16 cellular contexts compared by ENCODE assay signal in the genomic region with DNA sequence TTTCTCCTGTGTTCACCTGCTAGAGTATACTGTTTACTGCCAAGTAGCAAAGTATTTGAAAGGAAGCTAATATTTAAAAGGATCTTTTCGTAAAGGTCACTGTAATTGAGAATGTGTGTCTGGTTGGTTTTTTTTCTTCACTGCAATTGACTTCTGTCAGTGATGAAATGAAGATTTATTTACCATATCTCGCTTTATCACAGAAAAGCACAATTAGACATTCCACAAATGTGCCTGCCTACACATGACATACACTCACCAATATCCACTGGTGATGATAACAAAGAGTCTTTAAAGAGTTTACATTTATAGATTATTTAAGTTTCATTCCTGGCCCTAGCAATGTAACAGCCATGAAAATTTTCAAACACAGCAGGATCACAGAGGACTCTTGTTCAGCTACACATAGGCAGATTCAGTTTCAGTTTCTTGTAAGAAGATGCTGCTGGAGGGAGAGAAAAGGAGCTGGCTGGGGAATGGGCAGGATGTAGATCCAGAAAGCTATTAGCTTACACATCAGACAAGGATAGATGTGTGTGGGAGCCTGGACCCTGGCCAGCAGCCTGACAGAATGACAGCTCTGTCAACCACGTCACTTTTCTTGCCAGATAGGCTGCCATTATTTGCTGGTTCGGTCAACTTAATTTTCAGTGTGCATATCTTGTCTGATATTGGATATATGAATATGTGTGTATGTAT.
A peak's percentile ranks its signal among the peaks of the same experiment; 100 is the strongest.
DNase-seq lines count a peak whose midpoint lies in the region; ATAC-seq and TF ChIP-seq lines count a peak whose summit lies in the region.
"Had no signal": no experiment of that assay in that cellular context is flagged by ENCODE, and none has a peak within 500 bp of the region (broad histone marks: within the 10 kb centered on the region; RNA-seq: fewer than 3 reads in every experiment).

No MANE protein-coding gene starts in this region.

- in situ Hi-C loops in GM13977 (cut with MboI; ENCODE audit: low pct_unique_long_range_greater_than_20kb, low sequenced_read_pairs, unreplicated experiment), result no loop called here

- H3K4me1 ChIP-seq in fibroblast of lung (ENCODE audit: control insufficient read depth, extremely low read depth, insufficient read depth, low read length) (peaks cover 20% of the 10 kb centered on the region), psoas muscle (peaks cover 49% of the 10 kb centered on the region)

- H3K79me2 ChIP-seq in fibroblast of lung (ENCODE audit: control insufficient read depth, insufficient read depth, low read length), result no peaks in the 10 kb centered on the region

- H4K20me1 ChIP-seq in fibroblast of lung (ENCODE audit: control insufficient read depth, extremely low read depth, insufficient read depth, low read length), result no peaks in the 10 kb centered on the region

- H3K27ac ChIP-seq in fibroblast of lung (ENCODE audit: insufficient read depth, low read length) (no peak overlapping the region), psoas muscle (peak overlapping the region; percentile 86)
- H3K27ac ChIP-seq: A549, HL-60, neutrophil, RWPE1 had no signal

- H3K27me3 Mint-ChIP-seq in activated naive CD8-positive, alpha-beta T cell treated with anti-CD3 and anti-CD28 coated beads, Interleukin-2, amount 50 U/mL, for 24 hours, result no peaks in the 10 kb centered on the region
- H3K27me3 Mint-ChIP-seq: activated naive CD4-positive, alpha-beta T cell treated with anti-CD3 and anti-CD28 coated beads, Interleukin-2, amount 50 U/mL, for 24 hours had no signal

- H3K27me3 ChIP-seq in fibroblast of lung (ENCODE audit: control insufficient read depth, insufficient read depth, low read length) (no peaks in the 10 kb centered on the region), psoas muscle (ENCODE audit: insufficient read depth in 3 of 3, low read length in 2 of 3) (no peaks in the 10 kb centered on the region)
- H3K27me3 ChIP-seq: neutrophil had no signal

- H3K4me1 Mint-ChIP-seq in activated naive CD8-positive, alpha-beta T cell treated with anti-CD3 and anti-CD28 coated beads, Interleukin-2, amount 50 U/mL, for 24 hours, result peaks cover 27% of the 10 kb centered on the region

- peaks cover 35% of the 10 kb centered on the region for H3K36me3 Mint-ChIP-seq in activated naive CD8-positive, alpha-beta T cell treated with anti-CD3 and anti-CD28 coated beads, Interleukin-2, amount 50 U/mL, for 24 hours (ENCODE audit: low read depth)

- intact Hi-C loops in psoas muscle (cut with DNase I), result loop anchor here in 1 of 2 donors (5.0 kb wide), 1 partner anchor 77 kb away; no protein-coding TSS in a partner anchor

- no peaks in the 10 kb centered on the region for H3K9me3 Mint-ChIP-seq in activated naive CD8-positive, alpha-beta T cell treated with anti-CD3 and anti-CD28 coated beads, Interleukin-2, amount 50 U/mL, for 24 hours
- H3K9me3 Mint-ChIP-seq: activated naive CD4-positive, alpha-beta T cell treated with anti-CD3 and anti-CD28 coated beads, Interleukin-2, amount 50 U/mL, for 24 hours had no signal

- peak overlapping the region; percentile 32 for H3K4me2 ChIP-seq in fibroblast of lung (ENCODE audit: extremely low read depth, insufficient read depth, low read length)
- H3K4me2 ChIP-seq: A549 had no signal

- no peak overlapping the region for H3K4me3 Mint-ChIP-seq in activated naive CD8-positive, alpha-beta T cell treated with anti-CD3 and anti-CD28 coated beads, Interleukin-2, amount 50 U/mL, for 24 hours
- H3K4me3 Mint-ChIP-seq: activated naive CD4-positive, alpha-beta T cell treated with anti-CD3 and anti-CD28 coated beads, Interleukin-2, amount 50 U/mL, for 24 hours had no signal

- H3K27ac Mint-ChIP-seq in activated naive CD8-positive, alpha-beta T cell treated with anti-CD3 and anti-CD28 coated beads, Interleukin-2, amount 50 U/mL, for 24 hours, result no peak overlapping the region
- H3K27ac Mint-ChIP-seq: activated naive CD4-positive, alpha-beta T cell treated with anti-CD3 and anti-CD28 coated beads, Interleukin-2, amount 50 U/mL, for 24 hours had no signal

- ATAC-seq in psoas muscle, result peak; percentile 86 to 90 (median 89)
- ATAC-seq in GM18861 (IDR thresholded peaks at IDR 0.05; ENCODE audit: unreplicated experiment), result no peak
- ATAC-seq in activated naive CD8-positive, alpha-beta T cell treated with anti-CD3 and anti-CD28 coated beads, Interleukin-2, amount 50 U/mL, for 24 hours, result no peak
- ATAC-seq: A549; activated CD4-positive, CD25-positive, alpha-beta regulatory T cell treated with anti-CD3 and anti-CD28 coated beads, Interleukin-2, amount 50 U/mL, for 24 hours had no signal

- no peaks in the 10 kb centered on the region for H3K9me3 ChIP-seq in fibroblast of lung (ENCODE audit: control insufficient read depth, insufficient read depth, low read depth, low read length)
- no peaks in the 10 kb centered on the region for H3K9me3 ChIP-seq in psoas muscle
- H3K9me3 ChIP-seq: A549, neutrophil had no signal

- no peak overlapping the region for H3K9ac ChIP-seq in fibroblast of lung (ENCODE audit: insufficient read depth, low read length)

- H3K36me3 ChIP-seq in fibroblast of lung (ENCODE audit: control insufficient read depth, insufficient read depth, low read length), result no peaks in the 10 kb centered on the region
- no peaks in the 10 kb centered on the region for H3K36me3 ChIP-seq in psoas muscle (ENCODE audit: insufficient read depth in 1 of 2, low read depth in 1 of 2)
- H3K36me3 ChIP-seq: neutrophil had no signal

- H2AFZ ChIP-seq in fibroblast of lung (ENCODE audit: low read length), result no peak overlapping the region

- DNase-seq in NCI-H2107 treated with DMSO at 0.1 percent for 48 hours (lab: John Stamatoyannopoulos, UW; ENCODE audit: unreplicated experiment) (peak; percentile 16), NCI-H2107 (lab: John Stamatoyannopoulos, UW) (no peak), OCI-M1 (lab: John Stamatoyannopoulos, UW) (peak; percentile 27), fibroblast of lung (ENCODE audit: low read depth in 2 of 2) (peak; percentile 43 to 51), psoas muscle (peak; percentile 55 to 89), GM13977 (ENCODE audit: low spot score) (no peak)
- no peak for DNase-seq in activated naive CD8-positive, alpha-beta T cell treated with anti-CD3 and anti-CD28 coated beads, Interleukin-2, amount 50 U/mL, for 24 hours
- DNase-seq: NCI-H1417 treated with DMSO at 0.1 percent for 48 hours; stimulated activated CD4-positive, alpha-beta T cell treated with anti-CD3 and anti-CD28 coated beads, Interleukin-4, amount 100 ng/mL, for 1 hour had no signal

- TF ChIP-seq CTCF in fibroblast of lung (conservative IDR thresholded peaks at IDR 0.05 in 1 of 2, IDR thresholded peaks at IDR 0.05 in 1 of 2; ENCODE audit: low read depth in 1 of 2, low read length in 2 of 2), result no peak
- no peak for TF ChIP-seq CTCF in psoas muscle (IDR thresholded peaks at IDR 0.05)
- no peak for TF ChIP-seq CTCF in GM13977 (IDR thresholded peaks at IDR 0.05; ENCODE audit: extremely low read depth, insufficient read depth, missing control alignments)

- WGBS in psoas muscle, 3 donors, result 21 to 41% (median 23%) methylated on average over 4 of the region's 4 CpGs

- H3K4me3 ChIP-seq in fibroblast of lung (replicated peaks in 1 of 4; ENCODE audit: control extremely low read depth in 1 of 4, insufficient read depth in 1 of 4, low read depth in 3 of 4, low read length in 4 of 4) (no peak overlapping the region), psoas muscle (peak overlapping the region; percentile 8)
- H3K4me3 ChIP-seq: A549 had no signal

Comparison
In these comparisons a context has a peak if more than half of its experiments do, and no peak if none do; other contexts are left out.
1. DNase-seq: peak in NCI-H2107 treated with DMSO at 0.1 percent for 48 hours (single experiment), OCI-M1 (single experiment), fibroblast of lung (2 of 2) and psoas muscle (2 of 2); none in NCI-H2107 (single experiment), GM13977 (single experiment) and activated naive CD8-positive, alpha-beta T cell treated with anti-CD3 and anti-CD28 coated beads, Interleukin-2, amount 50 U/mL, for 24 hours (single experiment).
2. ATAC-seq: peak in psoas muscle (4 of 4); none in GM18861 (single experiment) and activated naive CD8-positive, alpha-beta T cell treated with anti-CD3 and anti-CD28 coated beads, Interleukin-2, amount 50 U/mL, for 24 hours (single experiment).